Comparison of ENCODE assay signal across 20 cellular contexts in the genomic region with DNA sequence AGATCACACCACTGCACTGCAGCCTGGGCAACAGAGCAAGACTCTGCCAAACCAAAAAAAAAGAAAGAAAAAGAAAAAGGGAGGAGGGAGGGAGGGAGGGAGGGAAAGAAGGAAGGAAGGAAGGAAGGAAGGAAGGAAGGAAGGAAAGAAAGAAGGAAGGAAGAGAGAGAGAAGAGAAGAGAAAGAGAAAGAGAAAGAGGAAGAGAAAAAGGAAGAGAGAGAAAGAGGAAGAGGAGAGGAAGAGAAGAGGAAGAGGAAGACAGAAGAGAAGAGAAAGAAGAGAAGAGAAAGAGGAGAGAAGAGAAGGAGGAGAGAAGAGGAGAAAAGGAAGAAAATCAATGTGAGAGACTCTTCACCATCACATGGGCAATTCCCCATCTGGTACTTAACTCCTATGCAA.
"Had no signal": no experiment of that assay in that cellular context is flagged by ENCODE, and none has a peak within 500 bp of the region (broad histone marks: within the 10 kb centered on the region; RNA-seq: fewer than 3 reads in every experiment).

No MANE protein-coding gene starts in this region.

- H3K27me3 Mint-ChIP-seq: activated naive CD4-positive, alpha-beta T cell treated with anti-CD3 and anti-CD28 coated beads, Interleukin-2, amount 10 ng/mL, durations not matched to agents 7 days and 5 days; effector memory CD8-positive, alpha-beta T cell; stimulated activated naive B cell treated with anti-CD40 and anti-IgM and Interleukin-4, amounts not matched to agents 10 μg/mL and 1 μg/mL and 100 μg/mL, for 72 hours had no signal

- H3K27ac ChIP-seq: adrenal gland, ascending aorta, brain microvascular endothelial cell, dorsolateral prefrontal cortex, lower lobe of right lung, sigmoid colon, uterus had no signal

- DNase-seq: activated CD4-positive, alpha-beta T cell treated with anti-CD3 and anti-CD28 coated beads, Interleukin-2, amount 50 U/mL, for 4 hours; activated effector memory CD4-positive, alpha-beta T cell treated with anti-CD3 and anti-CD28 coated beads, Interleukin-2, amount 50 U/mL, for 16 hours; activated naive CD4-positive, alpha-beta T cell treated with anti-CD3 and anti-CD28 coated beads, Interleukin-2, amount 10 ng/mL, durations not matched to agents 7 days and 5 days; activated T-cell treated with anti-CD3 and anti-CD28 coated beads, Interleukin-2, amount 50 U/mL, for 48 hours; adrenal gland; brain microvascular endothelial cell; dorsolateral prefrontal cortex; effector memory CD8-positive, alpha-beta T cell; foreskin melanocyte; kidney; lower lobe of right lung; natural killer cell; sigmoid colon; stimulated activated CD4-positive, alpha-beta T cell treated with anti-CD3 and anti-CD28 coated beads, Interleukin-15, amount 100 ng/mL, for 24 hours; stimulated activated naive B cell treated with anti-CD40 and anti-IgM and Interleukin-4, amounts not matched to agents 10 μg/mL and 1 μg/mL and 100 μg/mL, for 72 hours; trophoblast cell; uterus had no signal

- H3K27ac Mint-ChIP-seq: activated naive CD4-positive, alpha-beta T cell treated with anti-CD3 and anti-CD28 coated beads, Interleukin-2, amount 10 ng/mL, durations not matched to agents 7 days and 5 days; natural killer cell; stimulated activated naive B cell treated with anti-CD40 and anti-IgM and Interleukin-4, amounts not matched to agents 10 μg/mL and 1 μg/mL and 100 μg/mL, for 72 hours had no signal

- H3K27me3 ChIP-seq: adrenal gland, ascending aorta, brain microvascular endothelial cell, dorsolateral prefrontal cortex, sigmoid colon, uterus had no signal

- H3K9me3 Mint-ChIP-seq: activated naive CD4-positive, alpha-beta T cell treated with anti-CD3 and anti-CD28 coated beads, Interleukin-2, amount 10 ng/mL, durations not matched to agents 7 days and 5 days; effector memory CD8-positive, alpha-beta T cell; natural killer cell had no signal

- H3K36me3 ChIP-seq: brain microvascular endothelial cell, uterus had no signal

- H3K4me1 Mint-ChIP-seq: natural killer cell had no signal

- H3K9me3 ChIP-seq: adrenal gland, ascending aorta, lower lobe of right lung, sigmoid colon, uterus had no signal

- ATAC-seq: effector memory CD8-positive, alpha-beta T cell; esophagus mucosa; lower lobe of right lung; natural killer cell; stimulated activated naive B cell treated with anti-CD40 and anti-IgM and Interleukin-4, amounts not matched to agents 10 μg/mL and 1 μg/mL and 100 μg/mL, for 72 hours had no signal

- H3K4me1 ChIP-seq: ascending aorta, lower lobe of right lung, sigmoid colon, uterus had no signal

- H3K4me3 Mint-ChIP-seq: activated naive CD4-positive, alpha-beta T cell treated with anti-CD3 and anti-CD28 coated beads, Interleukin-2, amount 10 ng/mL, durations not matched to agents 7 days and 5 days; effector memory CD8-positive, alpha-beta T cell; natural killer cell; stimulated activated naive B cell treated with anti-CD40 and anti-IgM and Interleukin-4, amounts not matched to agents 10 μg/mL and 1 μg/mL and 100 μg/mL, for 72 hours had no signal

- H3K4me3 ChIP-seq: adrenal gland, ascending aorta, dorsolateral prefrontal cortex, lower lobe of right lung, sigmoid colon, smooth muscle cell, uterus had no signal
